Comparison of ENCODE assay signal across 8 cellular contexts in genomic region chr17:81508639-81509047, GRCh38. TPM values are rescaled to one million over a fixed set of nuclear protein-coding genes. Genes with fewer than 3 reads are reported as not detected.
DNase-seq lines count a peak whose midpoint lies in the region; ATAC-seq and TF ChIP-seq lines count a peak whose summit lies in the region.

No MANE protein-coding gene starts in this region.

- peak overlapping the region; percentile 77 for H3K27ac Mint-ChIP-seq in Caco-2 (ENCODE audit: unreplicated experiment)
- peak overlapping the region; percentile 92 for H3K27ac Mint-ChIP-seq in central memory CD8-positive, alpha-beta T cell (ENCODE audit: low read depth)

- BruUV-seq in Caco-2 (replicated peaks; lab: Mats Ljungman, UMichigan), result no TSS peak

- intact Hi-C loops in Caco-2 (cut with micrococcal nuclease; ENCODE audit: unreplicated experiment), result no loop called here
- intact Hi-C loops in mucosa of descending colon (cut with DNase I, micrococcal nuclease), result no loop called here

- H3K9me3 ChIP-seq in Caco-2 (no peaks in the 10 kb centered on the region), mucosa of descending colon (no peaks in the 10 kb centered on the region)

- TF ChIP-seq CTCF in Caco-2 (IDR thresholded peaks at IDR 0.05; ENCODE audit: insufficient read depth in 1 of 2, low read depth in 1 of 2, low read length in 1 of 2, severe bottlenecking in 1 of 2, unreplicated experiment in 1 of 2) (no peak), mucosa of descending colon (IDR thresholded peaks at IDR 0.05) (no peak)

- H3K36me3 Mint-ChIP-seq in Caco-2 (ENCODE audit: insufficient read depth, unreplicated experiment), result peaks cover 83% of the 10 kb centered on the region
- peaks cover 51% of the 10 kb centered on the region for H3K36me3 Mint-ChIP-seq in central memory CD8-positive, alpha-beta T cell (ENCODE audit: insufficient read depth)

- peak overlapping the region; percentile 92 for H3K4me3 Mint-ChIP-seq in Caco-2 (ENCODE audit: unreplicated experiment)
- peak overlapping the region; percentile 100 for H3K4me3 Mint-ChIP-seq in central memory CD8-positive, alpha-beta T cell

- no peaks in the 10 kb centered on the region for H3K9me3 Mint-ChIP-seq in Caco-2 (ENCODE audit: unreplicated experiment)
- H3K9me3 Mint-ChIP-seq in central memory CD8-positive, alpha-beta T cell, result no peaks in the 10 kb centered on the region

- H3K4me3 ChIP-seq in Caco-2 (ENCODE audit: low read depth, low read length) (no peak overlapping the region), mucosa of descending colon (no peak overlapping the region)

- no peak for ATAC-seq in central memory CD8-positive, alpha-beta T cell (replicated peaks; ENCODE audit: extremely low read depth, poor library complexity, severe bottlenecking)
- ATAC-seq in mucosa of descending colon (peak; percentile 1), HG02798 (IDR thresholded peaks at IDR 0.05; ENCODE audit: poor library complexity, unreplicated experiment) (no peak)

- H3K36me3 ChIP-seq in Caco-2 (ENCODE audit: control insufficient read depth, insufficient read depth, low read length) (peaks cover 14% of the 10 kb centered on the region), mucosa of descending colon (ENCODE audit: low read depth) (no peaks in the 10 kb centered on the region)

- peaks cover 26% of the 10 kb centered on the region for H3K4me1 Mint-ChIP-seq in Caco-2 (ENCODE audit: low read depth, unreplicated experiment)
- peaks cover 47% of the 10 kb centered on the region for H3K4me1 Mint-ChIP-seq in central memory CD8-positive, alpha-beta T cell

- no peaks in the 10 kb centered on the region for H3K27me3 Mint-ChIP-seq in Caco-2 (ENCODE audit: insufficient read depth, unreplicated experiment)
- H3K27me3 Mint-ChIP-seq in central memory CD8-positive, alpha-beta T cell, result no peaks in the 10 kb centered on the region

- no peaks in the 10 kb centered on the region for H3K27me3 ChIP-seq in Caco-2 (replicated peaks; ENCODE audit: control insufficient read depth, insufficient read depth, low read length)

- CTCF ChIA-PET in Caco-2 (lab: Charles Lee), result interaction anchor here (0.7 to 1.0 kb wide), 2 partner anchors 24 to 113 kb away, joined by 3 to 4 read pairs; partner anchors contain the start of gene BAHCC1

- H3K4me1 ChIP-seq in Caco-2, result peaks cover 22% of the 10 kb centered on the region
- peaks cover 12% of the 10 kb centered on the region for H3K4me1 ChIP-seq in mucosa of descending colon (ENCODE audit: low read depth)

- POLR2A ChIA-PET in Caco-2 (lab: Charles Lee), result interaction anchor here (0.6 to 1.3 kb wide), 12 partner anchors 8 to 352 kb away, joined by 3 to 8 read pairs (median 4); partner anchors contain the start of genes BAHCC1, CEP131 and NDUFAF8

- DNase-seq in Caco-2 (peak in 1 of 2 experiments; percentile 62), MV-4-11 (lab: John Stamatoyannopoulos, UW) (peak; percentile 46), mucosa of descending colon (no peak), OCI-M2 (lab: John Stamatoyannopoulos, UW; ENCODE audit: unreplicated experiment) (no peak), NCI-H82 (lab: John Stamatoyannopoulos, UW) (no peak), hypothalamus (lab: John Stamatoyannopoulos, UW) (no peak)
- DNase-seq in central memory CD8-positive, alpha-beta T cell (ENCODE audit: low spot score in 2 of 2), result no peak

RNA-seq across cellular contexts. Expression of gene ACTG1, which starts 4.0 kb away (rescaled TPM):
- total RNA-seq in Caco-2 (2022), result 1,436 and 1,933 TPM in 2 replicates
- 1,000 to 10,000 TPM; 1,922 to 4,060 (median 3,184) TPM for total RNA-seq in mucosa of descending colon

RNA-seq across cellular contexts. Expression of gene FSCN2, which starts 19.5 kb away (rescaled TPM):
- 2.1 and 2.9 TPM in 2 replicates for total RNA-seq in Caco-2 (2022)
- 1 to 10 TPM; 1.6 to 4.0 (median 2.5) TPM for total RNA-seq in mucosa of descending colon

RNA-seq across cellular contexts. Expression of gene FAAP100, which starts 43.5 kb away (rescaled TPM):
- total RNA-seq in Caco-2 (2022), result 38.5 and 42.2 TPM in 2 replicates
- total RNA-seq in mucosa of descending colon, result 10 to 100 TPM; 23.2 to 28.9 (median 25.0) TPM
